In genomic region chr3:182482692-182483091, GRCh38 we compare ENCODE assay signal across 14 cellular contexts.
DNase-seq lines count a peak whose midpoint lies in the region; ATAC-seq and TF ChIP-seq lines count a peak whose summit lies in the region.
"Had no signal": no experiment of that assay in that cellular context is flagged by ENCODE, and none has a peak within 500 bp of the region (broad histone marks: within the 10 kb centered on the region; RNA-seq: fewer than 3 reads in every experiment).

No MANE protein-coding gene starts in this region.

- H3K4ac ChIP-seq in mesendoderm (ENCODE audit: low read depth, low read length), result no peak overlapping the region

- no peak for TF ChIP-seq CTCF in GM23338 (conservative IDR thresholded peaks at IDR 0.05; ENCODE audit: low read depth in 2 of 2)
- TF ChIP-seq CTCF in adrenal gland (IDR thresholded peaks at IDR 0.05), result no peak

- CTCF ChIA-PET in activated CD4-positive, alpha-beta memory T cell treated with anti-CD3 and anti-CD28 coated beads for 36 hours (lab: Charles Lee), result no interaction called here

- no peak overlapping the region for H3K56ac ChIP-seq in mesendoderm (ENCODE audit: low read length)

- no peak overlapping the region for H4K5ac ChIP-seq in mesendoderm (ENCODE audit: low read length)

- H3K27me3 ChIP-seq in GM23338 (ENCODE audit: insufficient read depth) (no peaks in the 10 kb centered on the region), mesendoderm (ENCODE audit: insufficient read depth, low read length, poor library complexity) (no peaks in the 10 kb centered on the region), adrenal gland (no peaks in the 10 kb centered on the region)

- no peak overlapping the region for H2BK120ac ChIP-seq in mesendoderm (ENCODE audit: low read depth, low read length)

- H2BK5ac ChIP-seq in mesendoderm (ENCODE audit: low read length), result no peak overlapping the region

- H3K23ac ChIP-seq in mesendoderm (ENCODE audit: low read length), result no peak overlapping the region

- H3K27ac ChIP-seq in GM23338 (ENCODE audit: low read depth) (no peak overlapping the region), mesendoderm (ENCODE audit: low read depth, low read length) (no peak overlapping the region), adrenal gland (no peak overlapping the region)

- H3K79me2 ChIP-seq in GM23338 (replicated peaks; ENCODE audit: insufficient read depth), result no peaks in the 10 kb centered on the region
- no peaks in the 10 kb centered on the region for H3K79me2 ChIP-seq in mesendoderm (ENCODE audit: control insufficient read depth, insufficient read depth, low read length)

- H3K9ac ChIP-seq in mesendoderm (ENCODE audit: low read length), result no peak overlapping the region

- H2AK5ac ChIP-seq in mesendoderm (ENCODE audit: low read length), result no peak overlapping the region

- H3K4me2 ChIP-seq in GM23338, result no peak overlapping the region
- no peak overlapping the region for H3K4me2 ChIP-seq in mesendoderm (ENCODE audit: low read length)

- H3K9me3 ChIP-seq in adrenal gland (replicated peaks in 1 of 3), result no peaks in the 10 kb centered on the region

- intact Hi-C loops in activated CD4-positive, alpha-beta memory T cell treated with anti-CD3 and anti-CD28 coated beads for 36 hours (cut with micrococcal nuclease), result no loop called here
- intact Hi-C loops in adrenal gland (cut with DNase I), result no loop called here

- peaks cover 16% of the 10 kb centered on the region for H3K4me1 Mint-ChIP-seq in GM23338
- no peaks in the 10 kb centered on the region for H3K4me1 Mint-ChIP-seq in activated CD4-positive, alpha-beta memory T cell treated with anti-CD3 and anti-CD28 coated beads for 36 hours (ENCODE audit: low read depth)
- H3K4me1 Mint-ChIP-seq in activated T-cell treated with anti-CD3 and anti-CD28 coated beads, Interleukin-2, amount 50 U/mL, for 4 hours (ENCODE audit: low read depth), result no peaks in the 10 kb centered on the region
- H3K4me1 Mint-ChIP-seq: B cell; CD4-positive, alpha-beta memory T cell; IgD-negative memory B cell had no signal

- H4K8ac ChIP-seq in mesendoderm (ENCODE audit: low read depth, low read length), result peak overlapping the region; percentile 28

- no peak overlapping the region for H3K4me3 ChIP-seq in GM23338
- no peak overlapping the region for H3K4me3 ChIP-seq in mesendoderm (ENCODE audit: low read length)
- no peak overlapping the region for H3K4me3 ChIP-seq in adrenal gland

- POLR2A ChIA-PET in activated CD4-positive, alpha-beta memory T cell treated with anti-CD3 and anti-CD28 coated beads for 36 hours (lab: Charles Lee), result no interaction called here

- H3F3A ChIP-seq in GM23338 (replicated peaks; ENCODE audit: low read depth), result no peaks in the 10 kb centered on the region

- WGBS in mesendoderm (ENCODE audit: extremely low coverage, insufficient coverage, low lambda C conversion rate), result no CpG with 5 or more reads among the region's 4 CpGs
- WGBS in adrenal gland, 4 donors, result 63 to 70% (median 68%) methylated on average over 4 of the region's 4 CpGs

- no peaks in the 10 kb centered on the region for H3K79me1 ChIP-seq in mesendoderm (ENCODE audit: low read length)

- peak overlapping the region; percentile 21; the same call in 1 of the 2 replicates for H2AFZ ChIP-seq in GM23338

- H3K27ac Mint-ChIP-seq in GM23338, result no peak overlapping the region
- no peak overlapping the region for H3K27ac Mint-ChIP-seq in activated CD4-positive, alpha-beta memory T cell treated with anti-CD3 and anti-CD28 coated beads for 36 hours
- H3K27ac Mint-ChIP-seq: B cell; CD4-positive, alpha-beta memory T cell; IgD-negative memory B cell had no signal

- H3K36me3 ChIP-seq in GM23338 (ENCODE audit: insufficient read depth) (no peaks in the 10 kb centered on the region), mesendoderm (ENCODE audit: control insufficient read depth, insufficient read depth, low read length) (no peaks in the 10 kb centered on the region), adrenal gland (replicated peaks in 1 of 2) (no peaks in the 10 kb centered on the region)

- H2BK15ac ChIP-seq in mesendoderm (replicated peaks; ENCODE audit: low read depth), result no peak overlapping the region

- H4K20me1 ChIP-seq in GM23338 (replicated peaks; ENCODE audit: insufficient read depth), result no peaks in the 10 kb centered on the region

- no peaks in the 10 kb centered on the region for H3K27me3 Mint-ChIP-seq in GM23338 (ENCODE audit: insufficient read depth, low read depth, poor library complexity)
- peaks cover 2% of the 10 kb centered on the region for H3K27me3 Mint-ChIP-seq in activated CD4-positive, alpha-beta memory T cell treated with anti-CD3 and anti-CD28 coated beads for 36 hours
- peaks cover 2% of the 10 kb centered on the region for H3K27me3 Mint-ChIP-seq in activated T-cell treated with anti-CD3 and anti-CD28 coated beads, Interleukin-2, amount 50 U/mL, for 4 hours (ENCODE audit: low read depth)

- H3K4me1 ChIP-seq in GM23338 (ENCODE audit: insufficient read depth) (no peaks in the 10 kb centered on the region), mesendoderm (ENCODE audit: control insufficient read depth, low read depth, low read length) (no peaks in the 10 kb centered on the region), adrenal gland (replicated peaks in 1 of 2) (no peaks in the 10 kb centered on the region)

- no peaks in the 10 kb centered on the region for H3K9me2 ChIP-seq in GM23338 (ENCODE audit: insufficient read depth)

- no peaks in the 10 kb centered on the region for H3K36me3 Mint-ChIP-seq in GM23338 (ENCODE audit: low read depth)
- no peaks in the 10 kb centered on the region for H3K36me3 Mint-ChIP-seq in activated CD4-positive, alpha-beta memory T cell treated with anti-CD3 and anti-CD28 coated beads for 36 hours
- H3K36me3 Mint-ChIP-seq in activated T-cell treated with anti-CD3 and anti-CD28 coated beads, Interleukin-2, amount 50 U/mL, for 4 hours (ENCODE audit: insufficient read depth), result no peaks in the 10 kb centered on the region
- H3K36me3 Mint-ChIP-seq: CD4-positive, alpha-beta memory T cell; IgD-negative memory B cell had no signal

- no peak overlapping the region for H3K4me3 Mint-ChIP-seq in GM23338
- no peak overlapping the region for H3K4me3 Mint-ChIP-seq in activated CD4-positive, alpha-beta memory T cell treated with anti-CD3 and anti-CD28 coated beads for 36 hours
- H3K4me3 Mint-ChIP-seq in activated T-cell treated with anti-CD3 and anti-CD28 coated beads, Interleukin-2, amount 50 U/mL, for 4 hours, result no peak overlapping the region
- H3K4me3 Mint-ChIP-seq: B cell; CD4-positive, alpha-beta memory T cell; IgD-negative memory B cell had no signal

- DNase-seq in GM23338 (ENCODE audit: low spot score) (no peak), NCI-H1417 (lab: John Stamatoyannopoulos, UW) (peak in 2 of 3 experiments; percentile 39 to 75), NCI-H2171 treated with DMSO at 0.1 percent for 48 hours (lab: John Stamatoyannopoulos, UW) (peak; percentile 61), mesendoderm (peak; percentile 45), SIG-M5 (lab: John Stamatoyannopoulos, UW) (no peak), adrenal gland (no peak)
- DNase-seq in activated CD4-positive, alpha-beta memory T cell treated with anti-CD3 and anti-CD28 coated beads for 36 hours, result no peak
- no peak for DNase-seq in activated T-cell treated with anti-CD3 and anti-CD28 coated beads, Interleukin-2, amount 50 U/mL, for 4 hours
- DNase-seq: CD4-positive, alpha-beta memory T cell; NCI-H1694 treated with DMSO at 0.1 percent for 48 hours; OCI-M1; T-helper 9 cell had no signal

- ATAC-seq in GM23338, result no peak
- ATAC-seq in activated T-cell treated with anti-CD3 and anti-CD28 coated beads, Interleukin-2, amount 50 U/mL, for 4 hours, result no peak

- no peaks in the 10 kb centered on the region for H3K9me3 Mint-ChIP-seq in GM23338
- H3K9me3 Mint-ChIP-seq in activated CD4-positive, alpha-beta memory T cell treated with anti-CD3 and anti-CD28 coated beads for 36 hours, result no peaks in the 10 kb centered on the region
- no peaks in the 10 kb centered on the region for H3K9me3 Mint-ChIP-seq in activated T-cell treated with anti-CD3 and anti-CD28 coated beads, Interleukin-2, amount 50 U/mL, for 4 hours

- TF ChIP-seq POLR2A in adrenal gland (IDR thresholded peaks at IDR 0.05), result no peak

- no peak overlapping the region for H3K18ac ChIP-seq in mesendoderm (ENCODE audit: low read length)

TF ChIP-seq in GM23338, 12 proteins besides CTCF, POLR2A, EP300 and RAD21 (continues in another document):
- no peak for TF ChIP-seq POLR2AphosphoS5 (IDR thresholded peaks at IDR 0.05; ENCODE audit: low read depth)
- TF ChIP-seq EZH2 (IDR thresholded peaks at IDR 0.05; ENCODE audit: low read depth, unreplicated experiment), result no peak
- no peak for TF ChIP-seq JUNB (IDR thresholded peaks at IDR 0.05; ENCODE audit: unreplicated experiment)
- TF ChIP-seq EZH2phosphoT487 (IDR thresholded peaks at IDR 0.05; ENCODE audit: unreplicated experiment), result no peak

Comparison
In these comparisons a context has a peak if more than half of its experiments do, and no peak if none do; other contexts are left out.
1. DNase-seq: peak in NCI-H1417 (2 of 3), NCI-H2171 treated with DMSO at 0.1 percent for 48 hours (single experiment) and mesendoderm (single experiment); none in GM23338 (single experiment), activated CD4-positive, alpha-beta memory T cell treated with anti-CD3 and anti-CD28 coated beads for 36 hours (single experiment), SIG-M5 (single experiment), adrenal gland (0 of 7) and activated T-cell treated with anti-CD3 and anti-CD28 coated beads, Interleukin-2, amount 50 U/mL, for 4 hours (single experiment).